In the genomic region with DNA sequence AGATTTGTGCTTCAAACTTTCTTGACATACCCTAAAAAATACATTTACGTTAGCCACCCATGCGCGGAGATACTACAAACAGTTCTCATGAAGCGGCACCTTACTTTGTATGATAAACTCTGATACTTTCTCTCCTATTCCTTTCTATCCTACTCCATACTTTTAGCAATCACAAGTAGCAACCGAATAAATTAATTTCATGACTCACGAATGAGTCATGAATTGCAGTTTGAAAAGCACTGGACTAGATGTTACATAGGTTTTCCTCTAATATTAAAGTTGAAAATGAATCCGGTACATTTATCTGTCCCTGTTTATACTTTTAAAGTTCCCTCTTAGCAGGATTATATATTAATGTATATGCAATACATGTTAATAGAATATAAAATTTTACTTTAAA, we compare ENCODE assay signal across 1 cellular context.
TF ChIP-seq lines count a peak whose summit lies in the region.

No MANE protein-coding gene starts in this region.

TF ChIP-seq in SK-N-SH, 30 proteins besides CTCF, POLR2A, EP300 and RAD21 (continued from another document):
- TF ChIP-seq, protein P1, sequence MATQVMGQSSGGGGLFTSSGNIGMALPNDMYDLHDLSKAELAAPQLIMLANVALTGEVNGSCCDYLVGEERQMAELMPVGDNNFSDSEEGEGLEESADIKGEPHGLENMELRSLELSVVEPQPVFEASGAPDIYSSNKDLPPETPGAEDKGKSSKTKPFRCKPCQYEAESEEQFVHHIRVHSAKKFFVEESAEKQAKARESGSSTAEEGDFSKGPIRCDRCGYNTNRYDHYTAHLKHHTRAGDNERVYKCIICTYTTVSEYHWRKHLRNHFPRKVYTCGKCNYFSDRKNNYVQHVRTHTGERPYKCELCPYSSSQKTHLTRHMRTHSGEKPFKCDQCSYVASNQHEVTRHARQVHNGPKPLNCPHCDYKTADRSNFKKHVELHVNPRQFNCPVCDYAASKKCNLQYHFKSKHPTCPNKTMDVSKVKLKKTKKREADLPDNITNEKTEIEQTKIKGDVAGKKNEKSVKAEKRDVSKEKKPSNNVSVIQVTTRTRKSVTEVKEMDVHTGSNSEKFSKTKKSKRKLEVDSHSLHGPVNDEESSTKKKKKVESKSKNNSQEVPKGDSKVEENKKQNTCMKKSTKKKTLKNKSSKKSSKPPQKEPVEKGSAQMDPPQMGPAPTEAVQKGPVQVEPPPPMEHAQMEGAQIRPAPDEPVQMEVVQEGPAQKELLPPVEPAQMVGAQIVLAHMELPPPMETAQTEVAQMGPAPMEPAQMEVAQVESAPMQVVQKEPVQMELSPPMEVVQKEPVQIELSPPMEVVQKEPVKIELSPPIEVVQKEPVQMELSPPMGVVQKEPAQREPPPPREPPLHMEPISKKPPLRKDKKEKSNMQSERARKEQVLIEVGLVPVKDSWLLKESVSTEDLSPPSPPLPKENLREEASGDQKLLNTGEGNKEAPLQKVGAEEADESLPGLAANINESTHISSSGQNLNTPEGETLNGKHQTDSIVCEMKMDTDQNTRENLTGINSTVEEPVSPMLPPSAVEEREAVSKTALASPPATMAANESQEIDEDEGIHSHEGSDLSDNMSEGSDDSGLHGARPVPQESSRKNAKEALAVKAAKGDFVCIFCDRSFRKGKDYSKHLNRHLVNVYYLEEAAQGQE (IDR thresholded peaks at IDR 0.05; ENCODE audit: low read depth, low read length), result no peak
- no peak for TF ChIP-seq FOXM1 (IDR thresholded peaks at IDR 0.05; ENCODE audit: low read depth)
- TF ChIP-seq NRF1 (IDR thresholded peaks at IDR 0.05; ENCODE audit: low read depth, low read length), result no peak
- TF ChIP-seq, protein P2, sequence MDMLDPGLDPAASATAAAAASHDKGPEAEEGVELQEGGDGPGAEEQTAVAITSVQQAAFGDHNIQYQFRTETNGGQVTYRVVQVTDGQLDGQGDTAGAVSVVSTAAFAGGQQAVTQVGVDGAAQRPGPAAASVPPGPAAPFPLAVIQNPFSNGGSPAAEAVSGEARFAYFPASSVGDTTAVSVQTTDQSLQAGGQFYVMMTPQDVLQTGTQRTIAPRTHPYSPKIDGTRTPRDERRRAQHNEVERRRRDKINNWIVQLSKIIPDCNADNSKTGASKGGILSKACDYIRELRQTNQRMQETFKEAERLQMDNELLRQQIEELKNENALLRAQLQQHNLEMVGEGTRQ (IDR thresholded peaks at IDR 0.05; ENCODE audit: borderline replicate concordance, low read depth, low read length), result no peak
- TF ChIP-seq, protein P3, sequence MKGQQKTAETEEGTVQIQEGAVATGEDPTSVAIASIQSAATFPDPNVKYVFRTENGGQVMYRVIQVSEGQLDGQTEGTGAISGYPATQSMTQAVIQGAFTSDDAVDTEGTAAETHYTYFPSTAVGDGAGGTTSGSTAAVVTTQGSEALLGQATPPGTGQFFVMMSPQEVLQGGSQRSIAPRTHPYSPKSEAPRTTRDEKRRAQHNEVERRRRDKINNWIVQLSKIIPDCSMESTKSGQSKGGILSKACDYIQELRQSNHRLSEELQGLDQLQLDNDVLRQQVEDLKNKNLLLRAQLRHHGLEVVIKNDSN (IDR thresholded peaks at IDR 0.05; ENCODE audit: borderline replicate concordance, low read depth), result no peak
- TF ChIP-seq TAF1 (IDR thresholded peaks at IDR 0.05; ENCODE audit: borderline replicate concordance, low read depth, low read length), result no peak
- TF ChIP-seq GATA2 (CRISPR knock-in tag; IDR thresholded peaks at IDR 0.05), result no peak
- TF ChIP-seq RXRA (IDR thresholded peaks at IDR 0.05; ENCODE audit: borderline replicate concordance, low read depth), result no peak
- no peak for TF ChIP-seq NFIC (IDR thresholded peaks at IDR 0.05; ENCODE audit: borderline replicate concordance)
- TF ChIP-seq TCF12 (IDR thresholded peaks at IDR 0.05), result no peak
- TF ChIP-seq, protein P4, sequence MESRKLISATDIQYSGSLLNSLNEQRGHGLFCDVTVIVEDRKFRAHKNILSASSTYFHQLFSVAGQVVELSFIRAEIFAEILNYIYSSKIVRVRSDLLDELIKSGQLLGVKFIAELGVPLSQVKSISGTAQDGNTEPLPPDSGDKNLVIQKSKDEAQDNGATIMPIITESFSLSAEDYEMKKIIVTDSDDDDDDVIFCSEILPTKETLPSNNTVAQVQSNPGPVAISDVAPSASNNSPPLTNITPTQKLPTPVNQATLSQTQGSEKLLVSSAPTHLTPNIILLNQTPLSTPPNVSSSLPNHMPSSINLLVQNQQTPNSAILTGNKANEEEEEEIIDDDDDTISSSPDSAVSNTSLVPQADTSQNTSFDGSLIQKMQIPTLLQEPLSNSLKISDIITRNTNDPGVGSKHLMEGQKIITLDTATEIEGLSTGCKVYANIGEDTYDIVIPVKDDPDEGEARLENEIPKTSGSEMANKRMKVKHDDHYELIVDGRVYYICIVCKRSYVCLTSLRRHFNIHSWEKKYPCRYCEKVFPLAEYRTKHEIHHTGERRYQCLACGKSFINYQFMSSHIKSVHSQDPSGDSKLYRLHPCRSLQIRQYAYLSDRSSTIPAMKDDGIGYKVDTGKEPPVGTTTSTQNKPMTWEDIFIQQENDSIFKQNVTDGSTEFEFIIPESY (IDR thresholded peaks at IDR 0.05; ENCODE audit: borderline replicate concordance, low read depth), result no peak
- no peak for TF ChIP-seq MXI1 (IDR thresholded peaks at IDR 0.05; ENCODE audit: low read depth, low read length)
